ENCODE assay signal across 12 cellular contexts in genomic region chr10:58175990-58176910, GRCh38.
DNase-seq lines count a peak whose midpoint lies in the region; ATAC-seq and TF ChIP-seq lines count a peak whose summit lies in the region.
"Had no signal": no experiment of that assay in that cellular context is flagged by ENCODE, and none has a peak within 500 bp of the region (broad histone marks: within the 10 kb centered on the region; RNA-seq: fewer than 3 reads in every experiment).

No MANE protein-coding gene starts in this region.

- H3K27me3 ChIP-seq in psoas muscle (ENCODE audit: insufficient read depth in 3 of 3, low read length in 2 of 3) = peaks cover 0 to 3% (median 0%) of the 10 kb centered on the region in 3 donors

- WGBS in psoas muscle, 3 donors = 19 to 34% (median 20%) methylated on average over 2 of the region's 2 CpGs

- H3K27ac ChIP-seq in psoas muscle = no peak overlapping the region
- H3K27ac ChIP-seq: prostate gland had no signal

- in situ Hi-C loops in ACHN (cut with HindIII; ENCODE audit: low pct_ligation_motif_present, low pct_unique_long_range_greater_than_20kb, low sequenced_read_pairs) (no loop called here), astrocyte of the spinal cord (cut with HindIII; ENCODE audit: low sequenced_read_pairs) (no loop called here)

- H3K9me3 ChIP-seq in psoas muscle = no peaks in the 10 kb centered on the region
- H3K9me3 ChIP-seq: prostate gland had no signal

- DNase-seq in ACHN = peak; percentile 39
- peak; percentile 6 for DNase-seq in LNCaP clone FGC (ENCODE audit: low read depth)
- peak; percentile 31 for DNase-seq in astrocyte of the spinal cord (ENCODE audit: low read depth, low spot score)
- DNase-seq in iPS-NIHi7 (ENCODE audit: extremely low spot score) = peak; percentile 50
- no peak for DNase-seq in stimulated activated CD4-positive, alpha-beta T cell treated with anti-CD3 and anti-CD28 coated beads, Interleukin-2, amount 100 ng/mL, for 24 hours
- no peak for DNase-seq in psoas muscle
- DNase-seq in SK-N-DZ (ENCODE audit: low spot score) = no peak
- DNase-seq: activated CD4-positive, alpha-beta memory T cell treated with anti-CD3 and anti-CD28 coated beads for 36 hours; DMS 273 treated with DMSO at 0.1 percent for 48 hours; MM.1S had no signal

- H3K4me3 ChIP-seq in LNCaP clone FGC (ENCODE audit: low read depth, low read length) (no peak overlapping the region), astrocyte of the spinal cord (ENCODE audit: low read depth, low read length) (no peak overlapping the region), psoas muscle (no peak overlapping the region)
- H3K4me3 ChIP-seq: prostate gland had no signal

- no peak for ATAC-seq in psoas muscle
- ATAC-seq in GM21515 (IDR thresholded peaks at IDR 0.05; ENCODE audit: unreplicated experiment) = no peak

- no peaks in the 10 kb centered on the region for H3K36me3 ChIP-seq in psoas muscle (ENCODE audit: insufficient read depth in 1 of 2, low read depth in 1 of 2)
- H3K36me3 ChIP-seq: prostate gland had no signal

- no peaks in the 10 kb centered on the region for H3K4me1 ChIP-seq in psoas muscle
- H3K4me1 ChIP-seq: prostate gland had no signal

- TF ChIP-seq CTCF in LNCaP clone FGC (IDR thresholded peaks at IDR 0.05; ENCODE audit: control insufficient read depth, extremely low read depth, insufficient read depth) (no peak), astrocyte of the spinal cord (IDR thresholded peaks at IDR 0.05; ENCODE audit: low read depth, low read length) (no peak), psoas muscle (IDR thresholded peaks at IDR 0.05) (no peak)

- intact Hi-C loops in psoas muscle (cut with DNase I) = loop anchor here in 1 of 2 donors (2.0 kb wide), 1 partner anchor 115 kb away; no protein-coding TSS in a partner anchor

Comparison
In these comparisons a context has a peak if more than half of its experiments do, and no peak if none do; other contexts are left out.
1. DNase-seq: peak in ACHN (single experiment), LNCaP clone FGC (single experiment), astrocyte of the spinal cord (single experiment) and iPS-NIHi7 (single experiment); none in stimulated activated CD4-positive, alpha-beta T cell treated with anti-CD3 and anti-CD28 coated beads, Interleukin-2, amount 100 ng/mL, for 24 hours (0 of 2), psoas muscle (0 of 2) and SK-N-DZ (single experiment).